ENCODE assay signal across 23 cellular contexts in the genomic region with DNA sequence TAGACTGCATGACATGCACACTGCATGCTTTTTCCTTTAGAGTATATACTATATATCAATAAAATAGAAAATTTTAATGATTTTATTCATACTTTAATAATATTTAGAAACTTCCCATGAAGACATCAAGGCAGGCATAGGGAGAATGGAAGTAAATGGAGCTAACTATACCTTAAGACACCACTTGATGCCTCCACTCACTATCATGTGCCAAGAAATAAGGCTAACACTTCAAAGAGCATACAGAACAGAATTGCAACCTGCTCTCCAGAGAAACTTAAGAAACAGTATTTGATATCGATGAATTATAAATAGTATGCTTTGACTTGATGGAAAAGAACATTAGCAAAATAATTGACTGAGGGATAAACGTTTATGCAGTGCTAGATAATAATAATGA.
DNase-seq lines count a peak whose midpoint lies in the region; ATAC-seq and TF ChIP-seq lines count a peak whose summit lies in the region.
"Had no signal": no experiment of that assay in that cellular context is flagged by ENCODE, and none has a peak within 500 bp of the region (broad histone marks: within the 10 kb centered on the region; RNA-seq: fewer than 3 reads in every experiment).

No MANE protein-coding gene starts in this region.

- H3K27ac Mint-ChIP-seq in chondrocyte (ENCODE audit: unreplicated experiment), result no peak overlapping the region
- H3K27ac Mint-ChIP-seq: activated T-helper 2 cell treated with anti-CD3 and anti-CD28 coated beads, Interferon-gamma antibody, Interleukin-2, Interleukin-4, amounts not matched to agents 10 μg/mL and 5 μg/mL and 100 μg/mL, durations not matched to agents 14 hours and 24 hours and 36 hours; GM23338; mesothelial cell of epicardium; nephron; progenitor cell of endocrine pancreas had no signal

- H3K9ac ChIP-seq in OCI-LY3 (ENCODE audit: low read length), result no peak overlapping the region

- H3K4me1 ChIP-seq in OCI-LY3 (ENCODE audit: low read length) (peaks cover 20% of the 10 kb centered on the region), right cardiac atrium (ENCODE audit: control insufficient read depth, insufficient read depth, low read length) (no peaks in the 10 kb centered on the region)

- WGBS in right cardiac atrium, result 82% methylated on average over 2 of the region's 2 CpGs

- intact Hi-C loops in left colon (cut with DNase I, micrococcal nuclease), result no loop called here
- intact Hi-C loops in right cardiac atrium (cut with DNase I), result loop anchor here in 2 of 4 donors (10.0 kb wide), 1 partner anchor 369 kb away; no protein-coding TSS in a partner anchor

- no peaks in the 10 kb centered on the region for H3K27me3 Mint-ChIP-seq in chondrocyte (ENCODE audit: low read depth)
- H3K27me3 Mint-ChIP-seq: central memory CD8-positive, alpha-beta T cell; progenitor cell of endocrine pancreas had no signal

- no peaks in the 10 kb centered on the region for H3K36me3 Mint-ChIP-seq in chondrocyte (ENCODE audit: low read depth)
- H3K36me3 Mint-ChIP-seq: mesothelial cell of epicardium had no signal

- no peaks in the 10 kb centered on the region for H3K9me3 Mint-ChIP-seq in chondrocyte (ENCODE audit: low read depth)
- H3K9me3 Mint-ChIP-seq: activated T-helper 2 cell treated with anti-CD3 and anti-CD28 coated beads, Interferon-gamma antibody, Interleukin-2, Interleukin-4, amounts not matched to agents 10 μg/mL and 5 μg/mL and 100 μg/mL, durations not matched to agents 14 hours and 24 hours and 36 hours; central memory CD8-positive, alpha-beta T cell had no signal

- peak; percentile 50 for ATAC-seq in left colon
- ATAC-seq in right cardiac atrium, result no peak
- no peak for ATAC-seq in GM21367 (IDR thresholded peaks at IDR 0.05; ENCODE audit: unreplicated experiment)
- ATAC-seq: gastroesophageal sphincter, GM23338, left cardiac atrium had no signal

- no peaks in the 10 kb centered on the region for H4K20me1 ChIP-seq in OCI-LY3 (ENCODE audit: insufficient read depth, low read length)

- no peak overlapping the region for H2AFZ ChIP-seq in OCI-LY3 (ENCODE audit: low read depth, low read length)
- H2AFZ ChIP-seq: GM23338 had no signal

- H3K4me2 ChIP-seq in OCI-LY3 (ENCODE audit: low read length), result no peak overlapping the region
- H3K4me2 ChIP-seq: GM23338 had no signal

- DNase-seq in ELR (ENCODE audit: low read depth), result peak; percentile 6
- no peak for DNase-seq in chondrocyte (ENCODE audit: low spot score)
- DNase-seq in left colon, result no peak
- no peak for DNase-seq in activated CD4-positive, alpha-beta T cell treated with anti-CD3 and anti-CD28 coated beads, Interleukin-2, amount 50 U/mL, for 4 hours
- no peak for DNase-seq in NCI-H345 (lab: John Stamatoyannopoulos, UW)
- no peak for DNase-seq in right cardiac atrium
- DNase-seq: activated CD4-positive, CD25-positive, alpha-beta regulatory T cell treated with anti-CD3 and anti-CD28 coated beads, Interleukin-2, amount 50 U/mL, for 72 hours; effector memory CD4-positive, alpha-beta T cell; left cardiac atrium; NCI-H2081; NCI-H510A treated with DMSO at 0.1 percent for 48 hours; stimulated activated CD4-positive, alpha-beta T cell treated with anti-CD3 and anti-CD28 coated beads, Interleukin-4, amount 100 ng/mL, for 1 hour; T1000 had no signal

- H3K79me2 ChIP-seq in OCI-LY3 (ENCODE audit: low read length), result no peaks in the 10 kb centered on the region

- H3K27me3 ChIP-seq in OCI-LY3 (ENCODE audit: low read depth, low read length), result no peaks in the 10 kb centered on the region
- no peaks in the 10 kb centered on the region for H3K27me3 ChIP-seq in right cardiac atrium (ENCODE audit: control insufficient read depth, insufficient read depth)
- H3K27me3 ChIP-seq: gastroesophageal sphincter had no signal

- H3K27ac ChIP-seq in OCI-LY3 (ENCODE audit: low read length), result no peak overlapping the region
- no peak overlapping the region for H3K27ac ChIP-seq in right cardiac atrium (ENCODE audit: low read length)
- H3K27ac ChIP-seq: skin epidermis had no signal

- TF ChIP-seq CTCF in OCI-LY3 (IDR thresholded peaks at IDR 0.05; ENCODE audit: low read depth, low read length), result peak; percentile 50
- TF ChIP-seq CTCF in chondrocyte (IDR thresholded peaks at IDR 0.05), result peak; percentile 72

- H3K36me3 ChIP-seq in OCI-LY3 (replicated peaks; ENCODE audit: low read depth, low read length), result no peaks in the 10 kb centered on the region
- H3K36me3 ChIP-seq: gastroesophageal sphincter had no signal

- 0 out of 2 replicates have a peak, but pooled peaks cover 6% of the 10 kb centered on the region for H3K9me3 ChIP-seq in OCI-LY3 (ENCODE audit: insufficient read depth, low read length)
- H3K9me3 ChIP-seq in right cardiac atrium (ENCODE audit: control insufficient read depth, low read length), result no peaks in the 10 kb centered on the region
- H3K9me3 ChIP-seq: gastroesophageal sphincter had no signal

- H3K4me1 Mint-ChIP-seq in chondrocyte (ENCODE audit: low read depth), result peaks cover 15% of the 10 kb centered on the region
- H3K4me1 Mint-ChIP-seq: central memory CD8-positive, alpha-beta T cell; GM23338; mesothelial cell of epicardium; nephron had no signal

- no peak overlapping the region for H3K4me3 ChIP-seq in OCI-LY3 (ENCODE audit: low read length)
- H3K4me3 ChIP-seq in right cardiac atrium (ENCODE audit: low read length), result no peak overlapping the region
- H3K4me3 ChIP-seq: gastroesophageal sphincter, GM23338, skin epidermis had no signal

- no peak overlapping the region for H3K4me3 Mint-ChIP-seq in chondrocyte (ENCODE audit: unreplicated experiment)
- H3K4me3 Mint-ChIP-seq: central memory CD8-positive, alpha-beta T cell; GM23338; mesothelial cell of epicardium; nephron had no signal
